In the genomic region with DNA sequence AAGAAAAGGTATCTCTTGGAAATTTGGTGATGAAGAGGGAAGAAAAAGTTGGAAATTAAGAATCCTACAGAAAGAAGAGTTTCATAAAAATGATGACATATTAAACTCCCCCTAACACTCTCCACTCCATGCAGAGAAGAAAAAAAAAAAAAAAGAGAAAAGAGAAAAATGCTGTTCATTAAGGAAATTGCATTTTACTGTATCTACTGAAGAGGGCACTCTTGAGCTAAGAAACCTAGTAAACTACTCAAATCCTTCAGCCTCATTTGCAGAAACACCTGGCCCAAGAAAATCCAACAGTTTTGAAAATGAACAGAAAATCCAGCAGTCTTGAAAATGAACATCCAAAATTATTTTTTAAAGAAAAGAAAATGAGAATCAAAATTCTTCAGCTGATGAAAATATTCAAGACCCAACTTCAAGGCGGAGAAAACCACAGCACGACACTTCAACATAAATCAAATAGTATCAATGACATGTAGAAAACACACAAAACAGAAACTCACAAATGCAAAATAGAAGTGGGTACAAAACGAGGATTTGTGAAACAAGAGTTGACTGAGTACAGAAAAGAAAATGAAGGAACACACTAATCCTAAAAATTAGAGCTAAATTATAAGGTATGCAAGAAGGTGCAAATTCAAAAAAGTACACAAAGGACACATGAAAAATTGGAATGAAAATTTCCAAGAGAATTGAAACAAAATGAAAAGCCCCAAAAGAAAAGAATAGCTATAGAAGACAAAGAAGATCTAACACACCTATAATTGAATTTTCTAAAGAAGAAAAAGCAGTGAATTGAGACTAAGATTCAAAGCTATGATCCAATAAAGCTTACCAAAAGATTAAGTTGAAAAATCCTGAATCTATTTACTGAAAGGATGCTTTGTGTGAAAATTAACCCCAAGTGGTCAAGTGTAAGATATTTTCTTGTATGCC, we compare ENCODE assay signal across 8 cellular contexts.
DNase-seq lines count a peak whose midpoint lies in the region; FAIRE-seq and TF ChIP-seq lines count a peak whose summit lies in the region.

No MANE protein-coding gene starts in this region.

- FAIRE-seq in bronchial epithelial cell (lab: Jason Lieb, UNC), result no peak

- H3K27me3 ChIP-seq in bronchial epithelial cell (ENCODE audit: control insufficient read depth, insufficient read depth, low read length), result no peaks in the 10 kb centered on the region

- DNase-seq in AG08395 (ENCODE audit: low spot score), result peak; percentile 12
- no peak for DNase-seq in GM13977 (ENCODE audit: low spot score)
- peak; percentile 25 for DNase-seq in NCI-H345 (lab: John Stamatoyannopoulos, UW)
- DNase-seq in bronchial epithelial cell (ENCODE audit: low read depth), result peak; percentile 57
- peak; percentile 37 for DNase-seq in myocyte (ENCODE audit: low read depth)
- DNase-seq in activated T-cell treated with anti-CD3 and anti-CD28 coated beads for 4 hours, result no peak
- DNase-seq in activated CD8-positive, alpha-beta memory T cell treated with anti-CD3 and anti-CD28 coated beads, Interleukin-2, amount 50 U/mL, for 48 hours, result no peak
- DNase-seq in activated T-cell treated with anti-CD3 and anti-CD28 coated beads, Interleukin-2, amount 50 U/mL, for 48 hours, result no peak

- no peaks in the 10 kb centered on the region for H3K36me3 ChIP-seq in bronchial epithelial cell (ENCODE audit: control insufficient read depth, insufficient read depth, low read length)

- in situ Hi-C loops in GM13977 (cut with MboI; ENCODE audit: low pct_unique_long_range_greater_than_20kb, low sequenced_read_pairs, unreplicated experiment), result loop anchor here (25.0 kb wide), 1 partner anchor 451 kb away; no protein-coding TSS in a partner anchor

- TF ChIP-seq CTCF in GM13977 (IDR thresholded peaks at IDR 0.05; ENCODE audit: extremely low read depth, insufficient read depth, missing control alignments), result peak; percentile 48
- TF ChIP-seq CTCF in bronchial epithelial cell (IDR thresholded peaks at IDR 0.05; ENCODE audit: insufficient read depth, low read length, severe bottlenecking), result peak; percentile 52

- H3K4me3 ChIP-seq in bronchial epithelial cell (ENCODE audit: low read depth, low read length), result no peak overlapping the region

Comparison
In these comparisons a context has a peak if more than half of its experiments do, and no peak if none do; other contexts are left out.
1. DNase-seq: peak in AG08395 (single experiment), NCI-H345 (single experiment), bronchial epithelial cell (single experiment) and myocyte (single experiment); none in GM13977 (single experiment), activated T-cell treated with anti-CD3 and anti-CD28 coated beads for 4 hours (single experiment), activated CD8-positive, alpha-beta memory T cell treated with anti-CD3 and anti-CD28 coated beads, Interleukin-2, amount 50 U/mL, for 48 hours (single experiment) and activated T-cell treated with anti-CD3 and anti-CD28 coated beads, Interleukin-2, amount 50 U/mL, for 48 hours (0 of 2).